Comparison of ENCODE assay signal across 35 cellular contexts in genomic region chr7:151529842-151530241, GRCh38.
"Had no signal": no experiment of that assay in that cellular context is flagged by ENCODE, and none has a peak within 500 bp of the region (broad histone marks: within the 10 kb centered on the region; RNA-seq: fewer than 3 reads in every experiment).

No MANE protein-coding gene starts in this region.

- H3K27me3 ChIP-seq: MG63 had no signal

- DNase-seq: Karpas-422, Kasumi-1, MG63, MM.1S, MV-4-11, NCI-H1048, NCI-H1092, NCI-H1092 treated with DMSO at 0.1 percent for 48 hours, NCI-H1105, NCI-H1105 treated with DMSO at 0.1 percent for 48 hours, NCI-H1417, NCI-H1417 treated with DMSO at 0.1 percent for 48 hours, NCI-H1436, NCI-H1436 treated with DMSO at 0.1 percent for 48 hours, NCI-H146, NCI-H1694, NCI-H1694 treated with DMSO at 0.1 percent for 48 hours, NCI-H187, NCI-H187 treated with DMSO at 0.1 percent for 48 hours, NCI-H1930, NCI-H2029 treated with DMSO at 0.1 percent for 48 hours, NCI-H2081, NCI-H2081 treated with DMSO at 0.1 percent for 48 hours, NCI-H2107, NCI-H2171, NCI-H2171 treated with DMSO at 0.1 percent for 48 hours, NCI-H2227 treated with DMSO at 0.1 percent for 48 hours, NCI-H226, NCI-H345, NCI-H446, NCI-H446 treated with DMSO at 0.1 percent for 48 hours, NCI-H510A, NCI-H510A treated with DMSO at 0.1 percent for 48 hours, NCI-H524, NCI-H524 treated with DMSO at 0.1 percent for 48 hours had no signal

- H3K4me3 ChIP-seq: MG63 had no signal

- H3K36me3 ChIP-seq: MG63 had no signal
